17 cellular contexts compared by ENCODE assay signal in genomic region chrX:44071847-44072545, GRCh38.
DNase-seq lines count a peak whose midpoint lies in the region; ATAC-seq and TF ChIP-seq lines count a peak whose summit lies in the region.
"Had no signal": no experiment of that assay in that cellular context is flagged by ENCODE, and none has a peak within 500 bp of the region (broad histone marks: within the 10 kb centered on the region; RNA-seq: fewer than 3 reads in every experiment).

No MANE protein-coding gene starts in this region.

- peaks cover under 1% of the 10 kb centered on the region for H3K27me3 Mint-ChIP-seq in nephron progenitor cell (ENCODE audit: low read depth, poor library complexity)
- no peaks in the 10 kb centered on the region for H3K27me3 Mint-ChIP-seq in Calu3 (ENCODE audit: unreplicated experiment)
- H3K27me3 Mint-ChIP-seq: CD4-positive, alpha-beta T cell had no signal

- H3K4me3 ChIP-seq in cardiac fibroblast (replicated peaks in 1 of 2; ENCODE audit: low read depth in 2 of 2, low read length in 2 of 2) (no peak overlapping the region), OCI-LY7 (ENCODE audit: low read depth, low read length, poor library complexity, severe bottlenecking) (no peak overlapping the region)
- H3K4me3 ChIP-seq: colonic mucosa, esophagus squamous epithelium had no signal

- H3K9me3 Mint-ChIP-seq in nephron progenitor cell (peaks cover 36% of the 10 kb centered on the region), Calu3 (ENCODE audit: low read depth, unreplicated experiment) (no peaks in the 10 kb centered on the region)
- H3K9me3 Mint-ChIP-seq: CD4-positive, alpha-beta T cell had no signal

- intact Hi-C loops in OCI-LY7 (cut with micrococcal nuclease; ENCODE audit: unreplicated experiment) (no loop called here), Calu3 (cut with micrococcal nuclease; ENCODE audit: unreplicated experiment) (no loop called here)

- H3K36me3 Mint-ChIP-seq in nephron progenitor cell (ENCODE audit: low read depth) (no peaks in the 10 kb centered on the region), Calu3 (ENCODE audit: insufficient read depth, unreplicated experiment) (no peaks in the 10 kb centered on the region)

- no peaks in the 10 kb centered on the region for H3K9me2 ChIP-seq in OCI-LY7 (ENCODE audit: insufficient read depth, low read length)

- POLR2A ChIA-PET in OCI-LY7 (lab: Charles Lee): no interaction called here

- H3K4me1 Mint-ChIP-seq in nephron progenitor cell: peaks cover 6% of the 10 kb centered on the region
- H3K4me1 Mint-ChIP-seq in Calu3 (ENCODE audit: low read depth, unreplicated experiment): no peaks in the 10 kb centered on the region

- H3K27ac Mint-ChIP-seq in nephron progenitor cell: peak overlapping the region; percentile 45
- no peak overlapping the region for H3K27ac Mint-ChIP-seq in Calu3 (ENCODE audit: unreplicated experiment)
- H3K27ac Mint-ChIP-seq: CD4-positive, alpha-beta T cell had no signal

- no peaks in the 10 kb centered on the region for H3K36me3 ChIP-seq in OCI-LY7 (ENCODE audit: insufficient read depth, low read length)
- H3K36me3 ChIP-seq: colonic mucosa, esophagus squamous epithelium had no signal

- TF ChIP-seq CTCF in cardiac fibroblast (IDR thresholded peaks at IDR 0.05; ENCODE audit: low read depth, low read length) (no peak), nephron progenitor cell (IDR thresholded peaks at IDR 0.05) (no peak), OCI-LY7 (conservative IDR thresholded peaks at IDR 0.05; ENCODE audit: low read length) (no peak), Calu3 (IDR thresholded peaks at IDR 0.05; ENCODE audit: unreplicated experiment) (no peak)

- no TSS peak for BruUV-seq in OCI-LY7 (replicated peaks; lab: Mats Ljungman, UMichigan)
- no TSS peak for BruUV-seq in Calu3 (replicated peaks; lab: Mats Ljungman, UMichigan)

- DNase-seq in EL (peak; percentile 83), NCI-H226 (peak; percentile 53), cardiac fibroblast (ENCODE audit: low read depth in 2 of 2) (peak; percentile 2 to 21), nephron progenitor cell (no peak), OCI-LY7 (ENCODE audit: low spot score) (no peak), Calu3 (no peak), hippocampal formation (lab: John Stamatoyannopoulos, UW) (no peak)
- DNase-seq: activated CD8-positive, alpha-beta memory T cell treated with anti-CD3 and anti-CD28 coated beads for 24 hours; activated naive CD4-positive, alpha-beta T cell treated with anti-CD3 and anti-CD28 coated beads, Interleukin-2, amount 50 U/mL, for 16 hours; CD4-positive, alpha-beta T cell; colonic mucosa; esophagus squamous epithelium; NCI-H1105; NCI-H524; SHP77 had no signal

- no peaks in the 10 kb centered on the region for H3K79me2 ChIP-seq in OCI-LY7 (ENCODE audit: insufficient read depth, low read depth, low read length)

- H3K4me1 ChIP-seq in OCI-LY7 (ENCODE audit: insufficient read depth, low read length, poor library complexity, severe bottlenecking): no peaks in the 10 kb centered on the region
- H3K4me1 ChIP-seq: colonic mucosa, esophagus squamous epithelium had no signal

- H4K20me1 ChIP-seq in OCI-LY7 (ENCODE audit: insufficient read depth, low read length): no peaks in the 10 kb centered on the region

- no peak overlapping the region for H3K27ac ChIP-seq in OCI-LY7 (ENCODE audit: low read depth, low read length, poor library complexity, severe bottlenecking)
- H3K27ac ChIP-seq: colonic mucosa, esophagus squamous epithelium had no signal

- H3K4me3 Mint-ChIP-seq in nephron progenitor cell (no peak overlapping the region), Calu3 (ENCODE audit: low read depth, unreplicated experiment) (no peak overlapping the region)
- H3K4me3 Mint-ChIP-seq: CD4-positive, alpha-beta T cell had no signal

- no peak overlapping the region for H2AFZ ChIP-seq in OCI-LY7 (ENCODE audit: low read length)

- CTCF ChIA-PET in OCI-LY7 (lab: Charles Lee; ENCODE audit: unreplicated experiment) (no interaction called here), Calu3 (lab: Charles Lee) (interaction anchor here (0.6 to 0.8 kb wide), 2 partner anchors 114 to 1156 kb away, joined by 4 read pairs; no protein-coding TSS in a partner anchor)

- no peaks in the 10 kb centered on the region for H3K9me3 ChIP-seq in OCI-LY7 (ENCODE audit: low read length)
- H3K9me3 ChIP-seq: colonic mucosa, esophagus squamous epithelium had no signal

- H3K4me2 ChIP-seq in OCI-LY7 (ENCODE audit: low read length): no peak overlapping the region

- ATAC-seq in GM21619 (IDR thresholded peaks at IDR 0.05; ENCODE audit: unreplicated experiment): no peak
- ATAC-seq: sciatic nerve had no signal

Comparison
In these comparisons a context has a peak if more than half of its experiments do, and no peak if none do; other contexts are left out.
1. DNase-seq: peak in EL (single experiment), NCI-H226 (single experiment) and cardiac fibroblast (2 of 2); none in nephron progenitor cell (single experiment), OCI-LY7 (single experiment), Calu3 (single experiment) and hippocampal formation (0 of 2).